ENCODE assay signal across 11 cellular contexts in genomic region chr11:112655386-112655785, GRCh38.
DNase-seq lines count a peak whose midpoint lies in the region; ATAC-seq and TF ChIP-seq lines count a peak whose summit lies in the region.
"Had no signal": no experiment of that assay in that cellular context is flagged by ENCODE, and none has a peak within 500 bp of the region (broad histone marks: within the 10 kb centered on the region; RNA-seq: fewer than 3 reads in every experiment).

No MANE protein-coding gene starts in this region.

- no peak overlapping the region for H2BK12ac ChIP-seq in trophoblast cell (ENCODE audit: low read length)

- DNase-seq in HT1080 (ENCODE audit: low read depth), result peak; percentile 32
- DNase-seq in cardiac fibroblast (ENCODE audit: low read depth in 2 of 2), result peak; percentile 65 to 86
- peak in 31 of 51 donors; percentile 2 to 80 (median 44) for DNase-seq in hypothalamus (lab: John Stamatoyannopoulos, UW)
- peak in 37 of 49 donors; percentile 18 to 83 (median 54) for DNase-seq in substantia nigra (lab: John Stamatoyannopoulos, UW)
- DNase-seq in trophoblast cell, result no peak
- DNase-seq in AG08396 (ENCODE audit: low spot score), result no peak
- DNase-seq: NCI-H526 treated with DMSO at 0.1 percent for 48 hours, spleen had no signal

- H3K9ac ChIP-seq in trophoblast cell (ENCODE audit: low read length), result no peak overlapping the region

- no peaks in the 10 kb centered on the region for H3K36me3 ChIP-seq in trophoblast cell (ENCODE audit: control insufficient read depth in 1 of 2, insufficient read depth in 2 of 2, low read length in 2 of 2)
- H3K36me3 ChIP-seq: spleen, upper lobe of left lung had no signal

- peak overlapping the region; percentile 37 for H3K27ac ChIP-seq in substantia nigra (ENCODE audit: low read depth, low read length, poor library complexity, severe bottlenecking)
- no peak overlapping the region for H3K27ac ChIP-seq in trophoblast cell (ENCODE audit: low read depth, low read length)
- H3K27ac ChIP-seq: spleen, upper lobe of left lung had no signal

- no peak overlapping the region for H2AFZ ChIP-seq in trophoblast cell (ENCODE audit: insufficient read depth, low read length, poor library complexity)

- ATAC-seq in HG02759 (IDR thresholded peaks at IDR 0.05; ENCODE audit: unreplicated experiment), result no peak
- no peak for ATAC-seq in HG03469 (IDR thresholded peaks at IDR 0.05; ENCODE audit: unreplicated experiment)

- no peak overlapping the region for H2BK120ac ChIP-seq in trophoblast cell (ENCODE audit: insufficient read depth, low read length, poor library complexity)

- H4K12ac ChIP-seq in trophoblast cell (ENCODE audit: low read depth, low read length), result no peak overlapping the region

- H3K4me3 ChIP-seq in cardiac fibroblast (replicated peaks in 1 of 2; ENCODE audit: low read depth in 2 of 2, low read length in 2 of 2), result no peak overlapping the region
- no peak overlapping the region for H3K4me3 ChIP-seq in trophoblast cell (ENCODE audit: low read depth, low read length)
- H3K4me3 ChIP-seq: spleen, upper lobe of left lung had no signal

- no peak overlapping the region for H2AK5ac ChIP-seq in trophoblast cell (ENCODE audit: low read length)

- H3K27me3 ChIP-seq in trophoblast cell (ENCODE audit: insufficient read depth, low read length), result no peaks in the 10 kb centered on the region
- H3K27me3 ChIP-seq: spleen, upper lobe of left lung had no signal

- H3K23ac ChIP-seq in trophoblast cell (ENCODE audit: low read length), result no peak overlapping the region

- no peaks in the 10 kb centered on the region for H3K9me3 ChIP-seq in trophoblast cell (ENCODE audit: insufficient read depth, low read depth, low read length)
- H3K9me3 ChIP-seq: spleen, upper lobe of left lung had no signal

- H3K79me1 ChIP-seq in trophoblast cell (ENCODE audit: low read length), result no peaks in the 10 kb centered on the region

- TF ChIP-seq CTCF in cardiac fibroblast (IDR thresholded peaks at IDR 0.05; ENCODE audit: low read depth, low read length), result no peak

- H2BK5ac ChIP-seq in trophoblast cell (ENCODE audit: low read depth, low read length, poor library complexity), result no peak overlapping the region

- H3K4ac ChIP-seq in trophoblast cell (ENCODE audit: low read depth, low read length), result no peak overlapping the region

- no peak overlapping the region for H3K4me2 ChIP-seq in trophoblast cell (ENCODE audit: low read length)

- H3K14ac ChIP-seq in trophoblast cell (ENCODE audit: low read length), result no peak overlapping the region

- no peaks in the 10 kb centered on the region for H3K4me1 ChIP-seq in trophoblast cell (ENCODE audit: control insufficient read depth in 1 of 2, insufficient read depth in 2 of 2, low read length in 2 of 2)
- H3K4me1 ChIP-seq: spleen, upper lobe of left lung had no signal

- no peak overlapping the region for H4K91ac ChIP-seq in trophoblast cell (ENCODE audit: low read depth, low read length)

- no CpG with 5 or more reads among the region's 2 CpGs for WGBS in trophoblast cell (ENCODE audit: extremely low coverage, insufficient coverage, insufficient read length)

- no peaks in the 10 kb centered on the region for H3K79me2 ChIP-seq in trophoblast cell (ENCODE audit: control insufficient read depth, insufficient read depth, low read length, poor library complexity)

- no peak overlapping the region for H4K8ac ChIP-seq in trophoblast cell (ENCODE audit: low read depth, low read length)

- no peak overlapping the region for H3K18ac ChIP-seq in trophoblast cell (ENCODE audit: low read length)

Comparison
In these comparisons a context has a peak if more than half of its experiments do, and no peak if none do; other contexts are left out.
1. DNase-seq: peak in HT1080 (single experiment), cardiac fibroblast (2 of 2), hypothalamus (31 of 51) and substantia nigra (37 of 49); none in trophoblast cell (0 of 2) and AG08396 (single experiment).